ENCODE assay signal across 8 cellular contexts in genomic region chr22:37752189-37753061, GRCh38. TPM values are rescaled to one million over a fixed set of nuclear protein-coding genes. Genes with fewer than 3 reads are reported as not detected.
DNase-seq lines count a peak whose midpoint lies in the region; FAIRE-seq and TF ChIP-seq lines count a peak whose summit lies in the region.

No MANE protein-coding gene starts in this region.

- FAIRE-seq in endothelial cell of umbilical vein (lab: Jason Lieb, UNC) = peak; percentile 98

- DNase-seq in NCI-H2171 treated with DMSO at 0.1 percent for 48 hours (lab: John Stamatoyannopoulos, UW) (peak; percentile 63), endothelial cell of umbilical vein (ENCODE audit: low read depth, low spot score) (peak; percentile 90), NCI-H1417 treated with DMSO at 0.1 percent for 48 hours (lab: John Stamatoyannopoulos, UW) (no peak), CD1c-positive myeloid dendritic cell (ENCODE audit: extremely low spot score) (no peak), NCI-H345 (lab: John Stamatoyannopoulos, UW) (no peak)
- no peak for DNase-seq in stimulated activated naive CD4-positive, alpha-beta T cell treated with Interleukin-2 at 50 U/mL for 16 hours (lab: John Stamatoyannopoulos, UW)

- peak overlapping the region; percentile 26 for H3K9ac ChIP-seq in endothelial cell of umbilical vein (replicated peaks; ENCODE audit: extremely low read depth, insufficient read depth, low read length)
- peak overlapping the region; percentile 36 to 62 for H3K9ac ChIP-seq in mucosa of rectum (ENCODE audit: low read depth in 1 of 2, low read length in 2 of 2)

- no peaks in the 10 kb centered on the region for H3K36me3 ChIP-seq in ACC112 (ENCODE audit: insufficient read depth, low read length)
- peaks cover 8 to 29% of the 10 kb centered on the region in 2 experiments for H3K36me3 ChIP-seq in endothelial cell of umbilical vein (ENCODE audit: control insufficient read depth in 2 of 2, extremely low read depth in 1 of 2, insufficient read depth in 2 of 2, low read length in 2 of 2)
- H3K36me3 ChIP-seq in mucosa of rectum (ENCODE audit: control insufficient read depth in 2 of 2, insufficient read depth in 2 of 2, low read length in 2 of 2) = peaks cover 21 to 33% of the 10 kb centered on the region in 2 donors

- BruUV-seq in endothelial cell of umbilical vein (replicated peaks; lab: Mats Ljungman, UMichigan) = no TSS peak

- no peaks in the 10 kb centered on the region for H3K9me3 ChIP-seq in endothelial cell of umbilical vein (replicated peaks; ENCODE audit: control insufficient read depth, insufficient read depth, low read length)
- H3K9me3 ChIP-seq in mucosa of rectum (ENCODE audit: control insufficient read depth in 2 of 2, low read length in 2 of 2) = no peaks in the 10 kb centered on the region

- H3K4me3 ChIP-seq in ACC112 (ENCODE audit: low read depth, low read length) (no peak overlapping the region), endothelial cell of umbilical vein (replicated peaks in 1 of 3; ENCODE audit: insufficient read depth in 1 of 3, low read depth in 1 of 3, low read length in 3 of 3) (no peak overlapping the region), mucosa of rectum (ENCODE audit: low read length in 2 of 2) (peak overlapping the region in 1 of 2 donors; percentile 14)

- CTCF ChIA-PET in endothelial cell of umbilical vein (lab: Charles Lee) = interaction anchor here (0.6 to 2.2 kb wide), 9 partner anchors 16 to 200 kb away, joined by 3 to 11 read pairs (median 4); partner anchors contain the start of gene NOL12

- H3K79me2 ChIP-seq in ACC112 (ENCODE audit: control insufficient read depth, insufficient read depth, low read length, unreplicated experiment) (peaks cover 41% of the 10 kb centered on the region), endothelial cell of umbilical vein (ENCODE audit: control insufficient read depth, insufficient read depth, low read length) (peaks cover 51% of the 10 kb centered on the region)

- H4K20me1 ChIP-seq in endothelial cell of umbilical vein (replicated peaks; ENCODE audit: control insufficient read depth, extremely low read depth, insufficient read depth, low read length) = no peaks in the 10 kb centered on the region

- dilution Hi-C loops in endothelial cell of umbilical vein (cut with MboI; ENCODE audit: extremely low pct_ligation_motif_present, low sequenced_read_pairs) = no loop called here

- H3K4me2 ChIP-seq in endothelial cell of umbilical vein (ENCODE audit: insufficient read depth, low read length) = peak overlapping the region; percentile 51

- peaks cover 66% of the 10 kb centered on the region for H3K4me1 ChIP-seq in ACC112 (ENCODE audit: control insufficient read depth, insufficient read depth, low read length, unreplicated experiment)
- peaks cover 64% of the 10 kb centered on the region for H3K4me1 ChIP-seq in endothelial cell of umbilical vein (ENCODE audit: control insufficient read depth, extremely low read depth, insufficient read depth, low read length)
- H3K4me1 ChIP-seq in mucosa of rectum (ENCODE audit: control insufficient read depth in 2 of 2, insufficient read depth in 2 of 2, low read length in 2 of 2) = peaks cover 47% of the 10 kb centered on the region in 2 donors

- POLR2A ChIA-PET in endothelial cell of umbilical vein (lab: Charles Lee) = interaction anchor here (0.7 kb wide), 1 partner anchor 21 kb away, joined by 3 read pairs; no protein-coding TSS in a partner anchor

- H3K27me3 ChIP-seq in ACC112 (ENCODE audit: insufficient read depth, low read length) (no peaks in the 10 kb centered on the region), endothelial cell of umbilical vein (ENCODE audit: control insufficient read depth in 2 of 2, insufficient read depth in 2 of 2, low read length in 2 of 2) (no peaks in the 10 kb centered on the region), mucosa of rectum (ENCODE audit: control insufficient read depth in 2 of 2, insufficient read depth in 2 of 2, low read length in 2 of 2) (no peaks in the 10 kb centered on the region)

- peak; percentile 14 to 29 for TF ChIP-seq CTCF in endothelial cell of umbilical vein (IDR thresholded peaks at IDR 0.05; ENCODE audit: extremely low read depth in 1 of 2, insufficient read depth in 1 of 2, low read depth in 1 of 2, low read length in 2 of 2)

- intact Hi-C loops in endothelial cell of umbilical vein (cut with micrococcal nuclease) = loop anchor here (5.0 kb wide), 1 partner anchor 190 kb away; the partner anchor contains the start of gene CDC42EP1

- H2AFZ ChIP-seq in ACC112 (ENCODE audit: low read length, unreplicated experiment) (no peak overlapping the region), endothelial cell of umbilical vein (ENCODE audit: low read depth, low read length) (no peak overlapping the region)

- H3K27ac ChIP-seq in ACC112 (ENCODE audit: low read depth, low read length) (peak overlapping the region; percentile 96), endothelial cell of umbilical vein (ENCODE audit: insufficient read depth, low read depth, low read length) (peak overlapping the region; percentile 61), mucosa of rectum (ENCODE audit: low read depth in 2 of 2, low read length in 2 of 2) (peak overlapping the region; percentile 85 to 86)

- H3K9me1 ChIP-seq in endothelial cell of umbilical vein (replicated peaks; ENCODE audit: control insufficient read depth, extremely low read depth, insufficient read depth, low read length) = no peaks in the 10 kb centered on the region

- TF ChIP-seq POLR2A in endothelial cell of umbilical vein (IDR thresholded peaks at IDR 0.05; ENCODE audit: low read depth, low read length) = no peak

TF ChIP-seq in endothelial cell of umbilical vein, 7 proteins besides CTCF, POLR2A, EP300 and RAD21:
- TF ChIP-seq, protein P1, sequence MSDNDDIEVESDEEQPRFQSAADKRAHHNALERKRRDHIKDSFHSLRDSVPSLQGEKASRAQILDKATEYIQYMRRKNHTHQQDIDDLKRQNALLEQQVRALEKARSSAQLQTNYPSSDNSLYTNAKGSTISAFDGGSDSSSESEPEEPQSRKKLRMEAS (IDR thresholded peaks at IDR 0.05; ENCODE audit: insufficient read depth, insufficient read length) = peak; percentile 82
- TF ChIP-seq POLR2AphosphoS5 (IDR thresholded peaks at IDR 0.05; ENCODE audit: insufficient read depth, low read depth, low read length) (peak; percentile 85), GATA2 (IDR thresholded peaks at IDR 0.05; ENCODE audit: insufficient read depth, insufficient read length, low read depth, low read length) (peak; percentile 39), FOS (IDR thresholded peaks at IDR 0.05; ENCODE audit: borderline replicate concordance, insufficient read depth, low read length) (peak; percentile 84), EZH2 (IDR thresholded peaks at IDR 0.05; ENCODE audit: borderline replicate concordance, low read depth, low read length, severe bottlenecking) (no peak), MYC (IDR thresholded peaks at IDR 0.05; ENCODE audit: low read depth, low read length) (peak; percentile 55), JUN (IDR thresholded peaks at IDR 0.05; ENCODE audit: borderline replicate concordance, insufficient read depth, insufficient read length, low read depth) (peak; percentile 25)

RNA-seq across cellular contexts. Expression of gene GCAT, which starts 55.3 kb away (rescaled TPM):
- total RNA-seq in endothelial cell of umbilical vein = 19.7 and 19.9 TPM in 2 replicates
- 19.7 and 24.4 TPM in 2 replicates for polyA plus RNA-seq in endothelial cell of umbilical vein
- polyA plus RNA-seq in endothelial cell of umbilical vein (2011; cell fraction: cytosol; rRNA removed) = 14.5 and 16.7 TPM in 2 replicates
- polyA plus RNA-seq in endothelial cell of umbilical vein (2011; cell fraction: nucleus; rRNA removed) = 11.3 and 14.8 TPM in 2 replicates
- 11.3 and 13.0 TPM in 2 replicates for polyA plus RNA-seq in endothelial cell of umbilical vein (2012)
- polyA minus RNA-seq in endothelial cell of umbilical vein = 10.5 and 11.2 TPM in 2 replicates
- polyA minus RNA-seq in endothelial cell of umbilical vein (2011; cell fraction: cytosol; rRNA and poly(A)+ RNA removed) = 6.8 TPM
- 2.5 and 3.3 TPM in 2 replicates for polyA minus RNA-seq in endothelial cell of umbilical vein (2011; cell fraction: nucleus; rRNA and poly(A)+ RNA removed)

RNA-seq across cellular contexts. Expression of gene TRIOBP, which starts 55.6 kb away (rescaled TPM):
- total RNA-seq in endothelial cell of umbilical vein = 104 TPM in 2 replicates
- polyA plus RNA-seq in endothelial cell of umbilical vein = 53.8 and 60.6 TPM in 2 replicates
- polyA plus RNA-seq in endothelial cell of umbilical vein (2011; cell fraction: cytosol; rRNA removed) = 63.6 and 79.0 TPM in 2 replicates
- 47.6 and 54.0 TPM in 2 replicates for polyA plus RNA-seq in endothelial cell of umbilical vein (2011; cell fraction: nucleus; rRNA removed)
- 54.5 and 57.2 TPM in 2 replicates for polyA plus RNA-seq in endothelial cell of umbilical vein (2012)
- 107 and 137 TPM in 2 replicates for polyA minus RNA-seq in endothelial cell of umbilical vein
- polyA minus RNA-seq in endothelial cell of umbilical vein (2011; cell fraction: cytosol; rRNA and poly(A)+ RNA removed) = 14.3 TPM
- 37.7 and 39.5 TPM in 2 replicates for polyA minus RNA-seq in endothelial cell of umbilical vein (2011; cell fraction: nucleus; rRNA and poly(A)+ RNA removed)

Comparison
In these comparisons a context has a peak if more than half of its experiments do, and no peak if none do; other contexts are left out.
1. DNase-seq: peak in NCI-H2171 treated with DMSO at 0.1 percent for 48 hours (single experiment) and endothelial cell of umbilical vein (single experiment); none in NCI-H1417 treated with DMSO at 0.1 percent for 48 hours (single experiment), CD1c-positive myeloid dendritic cell (single experiment), NCI-H345 (single experiment) and stimulated activated naive CD4-positive, alpha-beta T cell treated with Interleukin-2 at 50 U/mL for 16 hours (single experiment).
2. Peak in every context shown above with its lines, with median percentiles within 50 percentile points of each other: H3K27ac ChIP-seq.